ENCODE assay signal across 13 cellular contexts in the genomic region with DNA sequence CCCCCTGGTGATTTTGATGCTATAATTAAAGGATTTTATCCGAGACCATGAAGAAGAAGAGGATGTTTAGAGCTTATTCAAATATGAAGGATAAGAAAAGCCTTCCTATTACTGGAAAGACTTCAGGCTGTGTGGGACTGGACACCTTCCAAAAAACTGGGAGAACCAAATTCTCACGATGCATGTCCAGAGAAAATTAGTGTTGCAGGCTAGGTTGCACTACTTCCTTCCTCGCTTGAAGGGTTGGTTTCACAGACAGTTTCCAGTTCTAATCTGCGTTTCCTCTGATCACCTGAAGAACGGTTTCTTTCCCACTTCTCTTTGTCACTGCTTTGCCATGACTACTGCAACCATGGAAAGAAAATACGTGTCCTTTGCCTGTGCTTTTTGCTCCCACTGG. TPM values are rescaled to one million over a fixed set of nuclear protein-coding genes. Genes with fewer than 3 reads are reported as not detected.
DNase-seq lines count a peak whose midpoint lies in the region; ATAC-seq and TF ChIP-seq lines count a peak whose summit lies in the region.
"Had no signal": no experiment of that assay in that cellular context is flagged by ENCODE, and none has a peak within 500 bp of the region (broad histone marks: within the 10 kb centered on the region; RNA-seq: fewer than 3 reads in every experiment).

No MANE protein-coding gene starts in this region.

- no peaks in the 10 kb centered on the region; the same call in 1 of the 2 replicates for H4K20me1 ChIP-seq in PC-9 (ENCODE audit: insufficient read depth)

- H3K27ac ChIP-seq in PC-9: no peak overlapping the region
- H3K27ac ChIP-seq in gastroesophageal sphincter: peak overlapping the region in 3 of 4 donors; percentile 89 to 98 (median 93)
- peak overlapping the region in 3 of 4 donors; percentile 40 to 92 (median 84) for H3K27ac ChIP-seq in sigmoid colon

- CTCF ChIA-PET in PC-9 (lab: Charles Lee): interaction anchor here (3.2 kb wide), 1 partner anchor 17 kb away, joined by 15 read pairs; no protein-coding TSS in a partner anchor

- peaks cover 21% of the 10 kb centered on the region for H3K79me2 ChIP-seq in PC-9 (ENCODE audit: low read depth)

- no TSS peak for BruUV-seq in PC-9 (replicated peaks; lab: Mats Ljungman, UMichigan)

- no peak for TF ChIP-seq EP300 in gastroesophageal sphincter (IDR thresholded peaks at IDR 0.05)
- no peak for TF ChIP-seq EP300 in sigmoid colon (IDR thresholded peaks at IDR 0.05)

- TF ChIP-seq POLR2A in gastroesophageal sphincter (IDR thresholded peaks at IDR 0.05): no peak
- TF ChIP-seq POLR2A in sigmoid colon (IDR thresholded peaks at IDR 0.05): no peak

- no peak for TF ChIP-seq CTCF in GM06990 (IDR thresholded peaks at IDR 0.05; ENCODE audit: insufficient read depth, low read length, poor library complexity, severe bottlenecking)
- TF ChIP-seq CTCF in PC-9 (conservative IDR thresholded peaks at IDR 0.05): no peak
- TF ChIP-seq CTCF in gastroesophageal sphincter (IDR thresholded peaks at IDR 0.05): no peak
- TF ChIP-seq CTCF in sigmoid colon (IDR thresholded peaks at IDR 0.05): no peak

- no peaks in the 10 kb centered on the region for H3K9me2 ChIP-seq in PC-9 (ENCODE audit: insufficient read depth)

- peaks cover 10% of the 10 kb centered on the region; the same call in 1 of the 2 replicates for H3F3A ChIP-seq in PC-9 (ENCODE audit: insufficient read depth, low read depth)

- no peaks in the 10 kb centered on the region; the same call in 1 of the 2 replicates for H3K36me3 ChIP-seq in GM06990 (ENCODE audit: control insufficient read depth, insufficient read depth, low read length)
- H3K36me3 ChIP-seq in PC-9 (ENCODE audit: low read depth): no peaks in the 10 kb centered on the region
- H3K36me3 ChIP-seq in gastroesophageal sphincter: peaks cover 0 to 12% of the 10 kb centered on the region in 2 donors
- H3K36me3 ChIP-seq in sigmoid colon: peaks cover 0 to 9% (median 6%) of the 10 kb centered on the region in 4 donors

- no peaks in the 10 kb centered on the region for H3K27me3 ChIP-seq in GM06990 (replicated peaks; ENCODE audit: control insufficient read depth, insufficient read depth, low read length)
- H3K27me3 ChIP-seq in PC-9 (ENCODE audit: insufficient read depth, low read depth): no peaks in the 10 kb centered on the region
- H3K27me3 ChIP-seq in gastroesophageal sphincter: no peaks in the 10 kb centered on the region
- H3K27me3 ChIP-seq in sigmoid colon: no peaks in the 10 kb centered on the region
- H3K27me3 ChIP-seq: cardiac muscle cell had no signal

- peak overlapping the region; percentile 88 for H3K4me2 ChIP-seq in PC-9

- H2AFZ ChIP-seq in PC-9: no peak overlapping the region

- H3K4me3 ChIP-seq in GM06990 (replicated peaks; ENCODE audit: low read depth, low read length) (peak overlapping the region; percentile 43), PC-9 (no peak overlapping the region), gastroesophageal sphincter (peak overlapping the region in 1 of 2 donors; percentile 96), sigmoid colon (no peak overlapping the region)

- no peak for DNase-seq in GM06990 (ENCODE audit: extremely low read depth, insufficient read length)
- DNase-seq in PC-9: no peak
- no peak for DNase-seq in sigmoid colon
- no peak for DNase-seq in Kasumi-1 (lab: John Stamatoyannopoulos, UW)
- no peak for DNase-seq in SHP77 (lab: John Stamatoyannopoulos, UW)
- DNase-seq in putamen (ENCODE audit: low spot score): no peak
- DNase-seq: activated CD4-positive, alpha-beta memory T cell treated with anti-CD3 and anti-CD28 coated beads, Interleukin-2, amount 10 ng/mL, durations not matched to agents 7 days and 5 days; activated gamma-delta T cell treated with Interleukin-2 at 50 U/mL for 16 hours; DMS79 had no signal

- H3K9me3 ChIP-seq in PC-9 (ENCODE audit: insufficient read depth, low read depth) (no peaks in the 10 kb centered on the region), gastroesophageal sphincter (no peaks in the 10 kb centered on the region), sigmoid colon (no peaks in the 10 kb centered on the region)

- H3K4me1 ChIP-seq in PC-9 (replicated peaks; ENCODE audit: insufficient read depth) (peaks cover 24% of the 10 kb centered on the region), gastroesophageal sphincter (peaks cover 3 to 73% (median 15%) of the 10 kb centered on the region in 3 donors), sigmoid colon (peaks cover 0 to 40% (median 36%) of the 10 kb centered on the region in 4 donors)

- POLR2A ChIA-PET in PC-9 (lab: Charles Lee; ENCODE audit: unreplicated experiment): no interaction called here

- 10 to 13% methylated on average over 2 to 6 of the region's 6 CpGs for WGBS in gastroesophageal sphincter (ENCODE audit: low coverage in 1 of 2), 2 donors
- WGBS in sigmoid colon, 2 donors: 46 to 60% methylated on average over 6 of the region's 6 CpGs

- ATAC-seq in gastroesophageal sphincter (no peak), HG02852 (IDR thresholded peaks at IDR 0.05; ENCODE audit: unreplicated experiment) (no peak)

- intact Hi-C loops in PC-9 (cut with micrococcal nuclease; ENCODE audit: unreplicated experiment) (no loop called here), sigmoid colon (cut with DNase I) (no loop called here)

RNA-seq across cellular contexts. Expression of a gene that starts 2.0 kb away (rescaled TPM):
- total RNA-seq in PC-9 (2021) (23.1 and 32.2 TPM in 2 replicates), gastroesophageal sphincter (10 to 100 TPM; 13.0 to 32.5 (median 17.9) TPM), sigmoid colon (10 to 100 TPM; 11.4 to 22.7 (median 18.8) TPM)
- polyA plus RNA-seq in sigmoid colon: 10 to 100 TPM in 1 of 3 donors, 1 to 10 TPM in 2; 4.8 to 11.9 (median 6.0) TPM
- total RNA-seq: activated CD4-positive, alpha-beta memory T cell treated with anti-CD3 and anti-CD28 coated beads, Interleukin-2, amount 10 ng/mL, durations not matched to agents 7 days and 5 days; T-helper 2 cell treated with Interferon-gamma antibody and Interleukin-4, amounts not matched to agents 100 ng/mL and 5 ng/mL, for 36 hours had no signal

RNA-seq across cellular contexts. Expression of a gene that starts 36.6 kb away (rescaled TPM):
- 54.4 and 72.5 TPM in 2 replicates for total RNA-seq in PC-9 (2021)
- 1 to 10 TPM; 3.7 to 8.1 (median 5.4) TPM for total RNA-seq in gastroesophageal sphincter
- 10 to 100 TPM in 2 of 4 donors, 1 to 10 TPM in 2; 5.3 to 13.2 (median 8.6) TPM for total RNA-seq in sigmoid colon
- 10 to 100 TPM in 2 of 3 donors, 1 to 10 TPM in 1; 8.6 to 31.4 (median 15.6) TPM for polyA plus RNA-seq in sigmoid colon
- total RNA-seq: activated CD4-positive, alpha-beta memory T cell treated with anti-CD3 and anti-CD28 coated beads, Interleukin-2, amount 10 ng/mL, durations not matched to agents 7 days and 5 days; T-helper 2 cell treated with Interferon-gamma antibody and Interleukin-4, amounts not matched to agents 100 ng/mL and 5 ng/mL, for 36 hours had no signal

RNA-seq across cellular contexts. Expression of a gene that starts 60.0 kb away (rescaled TPM):
- total RNA-seq in PC-9 (2021): 5.6 and 6.5 TPM in 2 replicates
- 10 to 100 TPM in 2 of 4 donors, 1 to 10 TPM in 2; 6.8 to 28.0 (median 9.5) TPM for total RNA-seq in gastroesophageal sphincter
- total RNA-seq in sigmoid colon: 1 to 10 TPM; 3.9 to 8.9 (median 7.4) TPM
- 100 to 1,000 TPM in 2 of 3 donors, 10 to 100 TPM in 1; 33.7 to 197 (median 114) TPM for polyA plus RNA-seq in sigmoid colon
